ENCODE assay signal across 18 cellular contexts in genomic region chr17:38608648-38609047, GRCh38. TPM values are rescaled to one million over a fixed set of nuclear protein-coding genes. Genes with fewer than 3 reads are reported as not detected.
DNase-seq lines count a peak whose midpoint lies in the region; ATAC-seq and TF ChIP-seq lines count a peak whose summit lies in the region.
"Had no signal": no experiment of that assay in that cellular context is flagged by ENCODE, and none has a peak within 500 bp of the region (broad histone marks: within the 10 kb centered on the region; RNA-seq: fewer than 3 reads in every experiment).

No MANE protein-coding gene starts in this region.

- no peaks in the 10 kb centered on the region for H3K9me3 ChIP-seq in iPS-15b (ENCODE audit: control insufficient read depth, insufficient read depth, low read length)
- H3K9me3 ChIP-seq in upper lobe of right lung, result no peaks in the 10 kb centered on the region
- H3K9me3 ChIP-seq: Caco-2, upper lobe of left lung had no signal

- H3K36me3 ChIP-seq in iPS-15b (ENCODE audit: control insufficient read depth, insufficient read depth, low read length) (no peaks in the 10 kb centered on the region), upper lobe of right lung (no peaks in the 10 kb centered on the region)
- H3K36me3 ChIP-seq: upper lobe of left lung had no signal

- no peak overlapping the region for H3K27ac ChIP-seq in upper lobe of right lung
- H3K27ac ChIP-seq: A549, psoas muscle, upper lobe of left lung had no signal

- H3K27me3 ChIP-seq in iPS-15b (ENCODE audit: control insufficient read depth, insufficient read depth, low read length) (peaks cover 26% of the 10 kb centered on the region), upper lobe of right lung (peaks cover 76% of the 10 kb centered on the region)

- TF ChIP-seq CTCF in upper lobe of right lung (IDR thresholded peaks at IDR 0.05), result no peak

- intact Hi-C loops in upper lobe of right lung (cut with DNase I), result no loop called here

- H3K4me3 ChIP-seq in iPS-15b (ENCODE audit: low read depth, low read length), result peak overlapping the region; percentile 30
- H3K4me3 ChIP-seq in upper lobe of right lung, result no peak overlapping the region
- H3K4me3 ChIP-seq: A549, psoas muscle, upper lobe of left lung had no signal

- no peak for ATAC-seq in upper lobe of right lung
- ATAC-seq in HG03196 (IDR thresholded peaks at IDR 0.05; ENCODE audit: unreplicated experiment), result no peak
- ATAC-seq: A549; activated T-helper 17 cell treated with anti-CD3 and anti-CD28 coated beads, Interleukin-2, amount 50 U/mL, for 72 hours; psoas muscle had no signal

- DNase-seq in NCI-H526 (lab: John Stamatoyannopoulos, UW) (peak; percentile 21 to 49), NCI-H526 treated with DMSO at 0.1 percent for 48 hours (lab: John Stamatoyannopoulos, UW) (no peak), NCI-H69 (lab: John Stamatoyannopoulos, UW) (peak; percentile 95), upper lobe of right lung (peak; percentile 78), ecto neural progenitor cell (ENCODE audit: low spot score) (no peak)
- no peak for DNase-seq in activated CD4-positive, alpha-beta T cell treated with anti-CD3 and anti-CD28 coated beads, Interleukin-2, amount 50 U/mL, for 4 hours
- DNase-seq: activated CD4-positive, alpha-beta T cell treated with anti-CD3 and anti-CD28 coated beads, Interleukin-2, amount 10 ng/mL, durations not matched to agents 7 days and 5 days; anterior cingulate cortex; Caco-2; MV-4-11; OCI-M1 had no signal

- H3K9ac ChIP-seq in iPS-15b (ENCODE audit: low read depth, low read length), result peak overlapping the region; percentile 65

- peaks cover 27% of the 10 kb centered on the region for H3K4me1 ChIP-seq in iPS-15b (ENCODE audit: control insufficient read depth, insufficient read depth, low read length)
- H3K4me1 ChIP-seq in upper lobe of right lung, result peaks cover 6% of the 10 kb centered on the region

RNA-seq across cellular contexts. Expression of gene SRCIN1, which starts 2.9 kb away (rescaled TPM):
- total RNA-seq in upper lobe of right lung, result 2.1 TPM
- total RNA-seq: mononuclear cell had no signal

Comparison
In these comparisons a context has a peak if more than half of its experiments do, and no peak if none do; other contexts are left out.
1. DNase-seq: peak in NCI-H526 (2 of 2), NCI-H69 (single experiment) and upper lobe of right lung (single experiment); none in NCI-H526 treated with DMSO at 0.1 percent for 48 hours (single experiment), activated CD4-positive, alpha-beta T cell treated with anti-CD3 and anti-CD28 coated beads, Interleukin-2, amount 50 U/mL, for 4 hours (0 of 2) and ecto neural progenitor cell (single experiment).